In the genomic region with DNA sequence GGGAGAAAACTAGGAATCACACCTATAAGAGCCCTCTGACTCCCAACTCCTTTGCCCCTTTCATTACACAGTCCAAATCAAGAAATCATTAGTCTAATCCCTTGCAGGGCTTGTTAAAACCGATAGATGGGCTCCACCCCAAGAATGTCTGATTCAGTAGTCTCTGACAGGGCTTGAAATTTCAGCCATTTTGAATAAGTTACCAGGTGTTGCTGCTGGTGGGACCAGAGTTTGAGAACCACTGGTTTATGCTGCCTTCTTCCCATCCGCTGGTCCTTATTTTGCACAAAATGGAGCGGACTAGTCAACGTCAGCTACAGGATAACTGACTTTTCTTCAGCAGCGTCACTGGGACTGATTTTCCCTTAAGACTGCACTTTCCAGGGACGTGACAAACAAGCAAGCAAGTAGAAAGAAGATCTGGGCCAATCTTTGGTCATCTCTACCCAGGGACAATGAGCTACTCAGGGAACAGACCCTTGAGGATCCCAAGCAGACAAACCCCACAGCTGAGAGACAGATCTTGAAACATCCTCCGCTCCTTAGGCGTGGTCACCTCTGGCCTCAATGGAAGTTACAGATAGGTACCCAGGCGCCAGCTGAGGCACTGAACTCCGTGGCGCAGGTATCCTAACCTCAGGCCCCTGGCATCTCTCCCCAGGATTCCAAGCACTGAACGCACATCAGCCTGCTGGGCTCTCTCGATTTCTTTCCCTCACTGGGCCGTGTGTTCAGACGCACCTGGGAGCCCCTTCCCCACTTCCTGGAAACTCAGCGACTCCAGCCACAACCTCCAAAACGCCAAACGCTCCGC, we compare ENCODE assay signal across 8 cellular contexts. TPM values are rescaled to one million over a fixed set of nuclear protein-coding genes. Genes with fewer than 3 reads are reported as not detected.
A peak's percentile ranks its signal among the peaks of the same experiment; 100 is the strongest.
DNase-seq lines count a peak whose midpoint lies in the region; ATAC-seq and TF ChIP-seq lines count a peak whose summit lies in the region.

No MANE protein-coding gene starts in this region.

- no peak for TF ChIP-seq CTCF in astrocyte of the cerebellum (IDR thresholded peaks at IDR 0.05; ENCODE audit: low read depth, low read length, missing control alignments)
- no peak for TF ChIP-seq CTCF in right lobe of liver (IDR thresholded peaks at IDR 0.05)
- no peak for TF ChIP-seq CTCF in transverse colon (IDR thresholded peaks at IDR 0.05)

- peak overlapping the region; percentile 97 for H3K4me3 Mint-ChIP-seq in activated naive CD4-positive, alpha-beta T cell treated with anti-CD3 and anti-CD28 coated beads for 36 hours

- in situ Hi-C loops in astrocyte of the cerebellum (cut with HindIII; ENCODE audit: low sequenced_read_pairs) (no loop called here), transverse colon (cut with MboI; ENCODE audit: low pct_ligation_motif_present in 1 of 4, low pct_unique_long_range_greater_than_20kb in 1 of 4, low sequenced_read_pairs in 3 of 4) (no loop called here)

- H3K4me3 ChIP-seq in astrocyte of the cerebellum (ENCODE audit: low read depth, low read length) (peak overlapping the region; percentile 84), right lobe of liver (peak overlapping the region; percentile 94 to 99 (median 98)), transverse colon (peak overlapping the region; percentile 60 to 88 (median 77))

- CTCF ChIA-PET in activated naive CD4-positive, alpha-beta T cell treated with anti-CD3 and anti-CD28 coated beads for 36 hours (lab: Charles Lee): interaction anchor here (1.3 kb wide), 2 partner anchors 48 to 88 kb away, joined by 3 read pairs; no protein-coding TSS in a partner anchor

- H3K9me3 ChIP-seq in right lobe of liver: no peaks in the 10 kb centered on the region
- no peaks in the 10 kb centered on the region for H3K9me3 ChIP-seq in transverse colon

- H3K27me3 ChIP-seq in right lobe of liver (no peaks in the 10 kb centered on the region), transverse colon (no peaks in the 10 kb centered on the region)

- peak overlapping the region; percentile 98 for H3K27ac Mint-ChIP-seq in activated naive CD4-positive, alpha-beta T cell treated with anti-CD3 and anti-CD28 coated beads for 36 hours

- H3K9me3 Mint-ChIP-seq in activated naive CD4-positive, alpha-beta T cell treated with anti-CD3 and anti-CD28 coated beads for 36 hours: no peaks in the 10 kb centered on the region

- intact Hi-C loops in activated naive CD4-positive, alpha-beta T cell treated with anti-CD3 and anti-CD28 coated beads for 36 hours (cut with micrococcal nuclease): loop anchor here (2.0 kb wide), 1 partner anchor 43 kb away; no protein-coding TSS in a partner anchor
- intact Hi-C loops in right lobe of liver (cut with DNase I) (no loop called here), transverse colon (cut with DNase I; ENCODE audit: low total_unique reads) (loop anchor here (5.0 kb wide), 1 partner anchor 49 kb away; no protein-coding TSS in a partner anchor)

- no peak for TF ChIP-seq EP300 in transverse colon (IDR thresholded peaks at IDR 0.05; ENCODE audit: low read depth)

- no peak for ATAC-seq in right lobe of liver
- ATAC-seq in HG02885 (IDR thresholded peaks at IDR 0.05; ENCODE audit: poor library complexity, unreplicated experiment): no peak
- ATAC-seq in GM18868 (IDR thresholded peaks at IDR 0.05; ENCODE audit: unreplicated experiment): no peak

- no peak for DNase-seq in activated naive CD4-positive, alpha-beta T cell treated with anti-CD3 and anti-CD28 coated beads for 36 hours
- no peak for DNase-seq in activated naive CD4-positive, alpha-beta T cell (lab: John Stamatoyannopoulos, UW)
- DNase-seq in astrocyte of the cerebellum (ENCODE audit: low read depth) (no peak), right lobe of liver (no peak), transverse colon (no peak), SW 1271 (lab: John Stamatoyannopoulos, UW) (no peak)

- peaks cover 1% of the 10 kb centered on the region for H3K36me3 Mint-ChIP-seq in activated naive CD4-positive, alpha-beta T cell treated with anti-CD3 and anti-CD28 coated beads for 36 hours (ENCODE audit: low read depth)

- H3K36me3 ChIP-seq in right lobe of liver (peaks cover 0 to 3% (median 0%) of the 10 kb centered on the region in 4 donors), transverse colon (no peaks in the 10 kb centered on the region)

- H3K27ac ChIP-seq in right lobe of liver (peak overlapping the region; percentile 98 to 99 (median 98)), transverse colon (peak overlapping the region; percentile 88 to 96 (median 95))

- peaks cover 49% of the 10 kb centered on the region for H3K4me1 Mint-ChIP-seq in activated naive CD4-positive, alpha-beta T cell treated with anti-CD3 and anti-CD28 coated beads for 36 hours (ENCODE audit: low read depth)

- no peaks in the 10 kb centered on the region for H3K27me3 Mint-ChIP-seq in activated naive CD4-positive, alpha-beta T cell treated with anti-CD3 and anti-CD28 coated beads for 36 hours (ENCODE audit: low read depth)

- H3K4me1 ChIP-seq in right lobe of liver: peaks cover 0 to 24% (median 5%) of the 10 kb centered on the region in 4 donors
- H3K4me1 ChIP-seq in transverse colon: peaks cover 10 to 43% (median 32%) of the 10 kb centered on the region in 4 donors

- 27% methylated on average over 12 of the region's 19 CpGs for WGBS in right lobe of liver (ENCODE audit: insufficient coverage, low coverage, low lambda C conversion rate, missing lambda C conversion rate)
- 9 to 18% methylated on average over 7 to 19 of the region's 19 CpGs for WGBS in transverse colon (ENCODE audit: low coverage in 1 of 2), 2 donors

- TF ChIP-seq POLR2A in right lobe of liver (IDR thresholded peaks at IDR 0.05): no peak
- no peak for TF ChIP-seq POLR2A in transverse colon (IDR thresholded peaks at IDR 0.05)

RNA-seq across cellular contexts. Expression of gene KCTD10, which starts 0.9 kb away (rescaled TPM):
- 10 to 100 TPM; 31.1 to 33.4 TPM for total RNA-seq in activated naive CD4-positive, alpha-beta T cell treated with anti-CD3 and anti-CD28 coated beads for 36 hours
- total RNA-seq in right lobe of liver (10 to 100 TPM in 4 of 6 experiments, 1 to 10 TPM in 2; 5.8 to 20.2 (median 11.6) TPM), transverse colon (100 to 1,000 TPM in 1 of 4 donors, 10 to 100 TPM in 3; 67.2 to 126 (median 79.5) TPM)

RNA-seq across cellular contexts. Expression of gene UBE3B, which starts 1.2 kb away (rescaled TPM):
- 10 to 100 TPM; 26.2 to 26.6 TPM for total RNA-seq in activated naive CD4-positive, alpha-beta T cell treated with anti-CD3 and anti-CD28 coated beads for 36 hours
- total RNA-seq in right lobe of liver (10 to 100 TPM; 15.3 to 31.8 (median 22.5) TPM), transverse colon (10 to 100 TPM; 34.4 to 73.0 (median 71.6) TPM)

Comparison
In these comparisons a context has a peak if more than half of its experiments do, and no peak if none do; other contexts are left out.
1. intact Hi-C loops: an anchor here in activated naive CD4-positive, alpha-beta T cell treated with anti-CD3 and anti-CD28 coated beads for 36 hours (2.0 kb wide) and transverse colon (5.0 kb wide); none called in right lobe of liver.